Comparison of ENCODE assay signal across 8 cellular contexts in genomic region chr10:46283945-46284285, GRCh38. TPM values are rescaled to one million over a fixed set of nuclear protein-coding genes. Genes with fewer than 3 reads are reported as not detected.
DNase-seq lines count a peak whose midpoint lies in the region; ATAC-seq and TF ChIP-seq lines count a peak whose summit lies in the region.
"Had no signal": no experiment of that assay in that cellular context is flagged by ENCODE, and none has a peak within 500 bp of the region (broad histone marks: within the 10 kb centered on the region; RNA-seq: fewer than 3 reads in every experiment).

No MANE protein-coding gene starts in this region.

- H3K4me1 ChIP-seq in HUES48 (ENCODE audit: control insufficient read depth, insufficient read depth, low read length) (peaks cover 4% of the 10 kb centered on the region; the same call in 1 of the 2 replicates), hepatocyte (ENCODE audit: insufficient read depth) (peaks cover 5% of the 10 kb centered on the region)

- H3K9me3 ChIP-seq in HUES48 (ENCODE audit: control insufficient read depth, insufficient read depth, low read length), result no peaks in the 10 kb centered on the region
- H3K9me3 ChIP-seq in hepatocyte (ENCODE audit: low read depth), result no peaks in the 10 kb centered on the region

- no peak for TF ChIP-seq CTCF in hepatocyte (IDR thresholded peaks at IDR 0.05; ENCODE audit: poor library complexity)

- H3K36me3 ChIP-seq in HUES48 (ENCODE audit: control insufficient read depth, insufficient read depth, low read length) (no peaks in the 10 kb centered on the region), hepatocyte (replicated peaks; ENCODE audit: insufficient read depth, low read depth) (no peaks in the 10 kb centered on the region)

- peak overlapping the region; percentile 89 for H3K4me3 Mint-ChIP-seq in activated CD8-positive, alpha-beta memory T cell treated with anti-CD3 and anti-CD28 coated beads, Interleukin-2, amount 10 ng/mL, durations not matched to agents 7 days and 5 days
- H3K4me3 Mint-ChIP-seq in stimulated activated naive B cell treated with anti-CD40 and anti-IgM and Interleukin-4, amounts not matched to agents 10 μg/mL and 1 μg/mL and 100 μg/mL, for 72 hours, result peak overlapping the region; percentile 76 to 85

- H3K9me3 Mint-ChIP-seq in activated CD8-positive, alpha-beta memory T cell treated with anti-CD3 and anti-CD28 coated beads, Interleukin-2, amount 10 ng/mL, durations not matched to agents 7 days and 5 days (ENCODE audit: low read depth), result no peaks in the 10 kb centered on the region
- no peaks in the 10 kb centered on the region for H3K9me3 Mint-ChIP-seq in stimulated activated naive B cell treated with anti-CD40 and anti-IgM and Interleukin-4, amounts not matched to agents 10 μg/mL and 1 μg/mL and 100 μg/mL, for 72 hours

- no peak for ATAC-seq in activated CD8-positive, alpha-beta memory T cell treated with anti-CD3 and anti-CD28 coated beads, Interleukin-2, amount 10 ng/mL, durations not matched to agents 7 days and 5 days
- no peak for ATAC-seq in stimulated activated naive B cell treated with anti-CD40 and anti-IgM and Interleukin-4, amounts not matched to agents 10 μg/mL and 1 μg/mL and 100 μg/mL, for 72 hours (replicated peaks)
- ATAC-seq in GM21390 (IDR thresholded peaks at IDR 0.05; ENCODE audit: unreplicated experiment) (no peak), HG03045 (IDR thresholded peaks at IDR 0.05; ENCODE audit: unreplicated experiment) (no peak)

- H3K9ac ChIP-seq in HUES48 (ENCODE audit: low read depth, low read length), result no peak overlapping the region

- H3K4me3 ChIP-seq in HUES48 (ENCODE audit: low read depth, low read length) (peak overlapping the region; percentile 85), hepatocyte (peak overlapping the region; percentile 49)

- peak overlapping the region; percentile 97 for H3K4me2 ChIP-seq in hepatocyte

- peak overlapping the region; percentile 97 for H2AFZ ChIP-seq in hepatocyte

- DNase-seq in activated CD8-positive, alpha-beta memory T cell treated with anti-CD3 and anti-CD28 coated beads, Interleukin-2, amount 10 ng/mL, durations not matched to agents 7 days and 5 days, result peak; percentile 38
- DNase-seq in hepatocyte (ENCODE audit: low spot score), result no peak
- DNase-seq in stimulated activated naive B cell treated with anti-CD40 and anti-IgM and Interleukin-4, amounts not matched to agents 10 μg/mL and 1 μg/mL and 100 μg/mL, for 72 hours, result no peak
- DNase-seq in stimulated activated CD4-positive, alpha-beta T cell treated with anti-CD3 and anti-CD28 coated beads, Interleukin-2, amount 100 ng/mL, for 48 hours, result no peak

- H3K27me3 ChIP-seq in HUES48 (ENCODE audit: control insufficient read depth, insufficient read depth, low read length), result peaks cover 47% of the 10 kb centered on the region
- peaks cover 5% of the 10 kb centered on the region for H3K27me3 ChIP-seq in hepatocyte

- CTCF ChIA-PET in activated CD8-positive, alpha-beta memory T cell treated with anti-CD3 and anti-CD28 coated beads, Interleukin-2, amount 10 ng/mL, durations not matched to agents 7 days and 5 days (lab: Charles Lee), result interaction anchor here (1.4 to 2.1 kb wide), 2 partner anchors 15 to 55 kb away, joined by 4 to 10 read pairs; no protein-coding TSS in a partner anchor

- H3K36me3 Mint-ChIP-seq in activated CD8-positive, alpha-beta memory T cell treated with anti-CD3 and anti-CD28 coated beads, Interleukin-2, amount 10 ng/mL, durations not matched to agents 7 days and 5 days, result peaks cover 2% of the 10 kb centered on the region
- no peaks in the 10 kb centered on the region for H3K36me3 Mint-ChIP-seq in stimulated activated naive B cell treated with anti-CD40 and anti-IgM and Interleukin-4, amounts not matched to agents 10 μg/mL and 1 μg/mL and 100 μg/mL, for 72 hours

- no peaks in the 10 kb centered on the region for H4K20me1 ChIP-seq in hepatocyte (ENCODE audit: insufficient read depth, poor library complexity, severe bottlenecking)

- H3K79me2 ChIP-seq in hepatocyte, result no peaks in the 10 kb centered on the region

- no peak overlapping the region for H3K27ac ChIP-seq in HUES48 (ENCODE audit: low read depth, low read length)
- H3K27ac ChIP-seq in hepatocyte, result no peak overlapping the region

- H3K4me1 Mint-ChIP-seq in activated CD8-positive, alpha-beta memory T cell treated with anti-CD3 and anti-CD28 coated beads, Interleukin-2, amount 10 ng/mL, durations not matched to agents 7 days and 5 days, result peaks cover 35% of the 10 kb centered on the region
- peaks cover 9 to 26% of the 10 kb centered on the region in 2 donors for H3K4me1 Mint-ChIP-seq in stimulated activated naive B cell treated with anti-CD40 and anti-IgM and Interleukin-4, amounts not matched to agents 10 μg/mL and 1 μg/mL and 100 μg/mL, for 72 hours

- H3K27ac Mint-ChIP-seq in activated CD8-positive, alpha-beta memory T cell treated with anti-CD3 and anti-CD28 coated beads, Interleukin-2, amount 10 ng/mL, durations not matched to agents 7 days and 5 days, result peak overlapping the region; percentile 89
- H3K27ac Mint-ChIP-seq in stimulated activated naive B cell treated with anti-CD40 and anti-IgM and Interleukin-4, amounts not matched to agents 10 μg/mL and 1 μg/mL and 100 μg/mL, for 72 hours, result peak overlapping the region; percentile 44

- no peaks in the 10 kb centered on the region for H3K9me2 ChIP-seq in hepatocyte (replicated peaks; ENCODE audit: insufficient read depth)

- peaks cover 17% of the 10 kb centered on the region for H3K27me3 Mint-ChIP-seq in activated CD8-positive, alpha-beta memory T cell treated with anti-CD3 and anti-CD28 coated beads, Interleukin-2, amount 10 ng/mL, durations not matched to agents 7 days and 5 days
- peaks cover 28 to 32% of the 10 kb centered on the region in 2 donors for H3K27me3 Mint-ChIP-seq in stimulated activated naive B cell treated with anti-CD40 and anti-IgM and Interleukin-4, amounts not matched to agents 10 μg/mL and 1 μg/mL and 100 μg/mL, for 72 hours

- WGBS in hepatocyte (ENCODE audit: low lambda C conversion rate, missing lambda C conversion rate), result 32% methylated on average over 5 of the region's 5 CpGs

RNA-seq across cellular contexts. Expression of gene ANTXRL, which starts 2.9 kb away (rescaled TPM):
- not detected for total RNA-seq in activated CD8-positive, alpha-beta memory T cell treated with anti-CD3 and anti-CD28 coated beads, Interleukin-2, amount 10 ng/mL, durations not matched to agents 7 days and 5 days
- total RNA-seq in hepatocyte, result not detected in 2 replicates
- polyA plus RNA-seq in hepatocyte, result not detected in 2 replicates
- total RNA-seq: myocyte had no signal
